ENCODE assay signal across 27 cellular contexts in the genomic region with DNA sequence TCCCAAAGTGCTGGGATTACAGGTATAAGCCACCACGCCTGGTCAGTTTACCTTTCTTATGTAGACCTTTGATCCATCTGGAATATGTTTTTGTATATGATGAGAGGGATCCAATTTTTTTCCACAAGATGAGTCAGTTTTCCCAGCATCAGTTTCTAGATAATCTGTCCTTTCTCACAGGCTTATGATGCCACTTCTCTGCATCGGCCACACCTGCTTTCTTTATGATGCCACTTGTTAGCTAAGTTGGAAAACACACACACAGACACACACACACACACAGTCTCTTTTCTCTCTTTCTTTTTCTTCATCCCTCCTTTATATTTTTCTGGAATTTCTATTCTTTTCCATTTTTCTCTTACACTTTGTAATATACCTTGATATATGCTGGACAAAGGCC.
"Had no signal": no experiment of that assay in that cellular context is flagged by ENCODE, and none has a peak within 500 bp of the region (broad histone marks: within the 10 kb centered on the region; RNA-seq: fewer than 3 reads in every experiment).

No MANE protein-coding gene starts in this region.

- H3K9me3 Mint-ChIP-seq: memory B cell; mesothelial cell of epicardium; naive thymus-derived CD4-positive, alpha-beta T cell; stimulated activated memory B cell treated with anti-CD40 and anti-IgM and Interleukin-4, amounts not matched to agents 10 μg/mL and 1 μg/mL and 100 μg/mL, for 72 hours; type B pancreatic cell had no signal

- H3K9ac ChIP-seq: parathyroid adenoma had no signal

- FAIRE-seq: keratinocyte had no signal

- H3K27me3 Mint-ChIP-seq: progenitor cell of endocrine pancreas; stimulated activated memory B cell treated with anti-CD40 and anti-IgM and Interleukin-4, amounts not matched to agents 10 μg/mL and 1 μg/mL and 100 μg/mL, for 72 hours; type B pancreatic cell had no signal

- H2AFZ ChIP-seq: parathyroid adenoma had no signal

- ATAC-seq: gastrocnemius medialis; naive thymus-derived CD4-positive, alpha-beta T cell; stimulated activated memory B cell treated with anti-CD40 and anti-IgM and Interleukin-4, amounts not matched to agents 10 μg/mL and 1 μg/mL and 100 μg/mL, for 72 hours; stimulated activated naive CD8-positive, alpha-beta T cell treated with anti-CD3 and anti-CD28 coated beads, Interleukin-15, Interleukin-2, amounts not matched to agents 100 U/mL and 50 U/mL, for 24 hours had no signal

- H3K36me3 ChIP-seq: esophagus squamous epithelium, gastrocnemius medialis, right atrium auricular region, sigmoid colon, spleen, tibial artery had no signal

- H3K27ac ChIP-seq: coronary artery, esophagus squamous epithelium, parathyroid adenoma, right atrium auricular region, spleen had no signal

- H3K4me3 ChIP-seq: coronary artery, esophagus squamous epithelium, gastrocnemius medialis, lung, right atrium auricular region, sigmoid colon, skin epidermis, spleen, testis, tibial artery had no signal

- H3K79me2 ChIP-seq: parathyroid adenoma had no signal

- H3K4me1 Mint-ChIP-seq: memory B cell; naive thymus-derived CD4-positive, alpha-beta T cell; stimulated activated memory B cell treated with anti-CD40 and anti-IgM and Interleukin-4, amounts not matched to agents 10 μg/mL and 1 μg/mL and 100 μg/mL, for 72 hours had no signal

- H3K27ac Mint-ChIP-seq: memory B cell; mesothelial cell of epicardium; naive thymus-derived CD4-positive, alpha-beta T cell; progenitor cell of endocrine pancreas; stimulated activated memory B cell treated with anti-CD40 and anti-IgM and Interleukin-4, amounts not matched to agents 10 μg/mL and 1 μg/mL and 100 μg/mL, for 72 hours; type B pancreatic cell had no signal

- H3K4me1 ChIP-seq: parathyroid adenoma, spleen had no signal

- H3K36me3 Mint-ChIP-seq: memory B cell; mesothelial cell of epicardium; naive thymus-derived CD4-positive, alpha-beta T cell; stimulated activated memory B cell treated with anti-CD40 and anti-IgM and Interleukin-4, amounts not matched to agents 10 μg/mL and 1 μg/mL and 100 μg/mL, for 72 hours; type B pancreatic cell had no signal

- H3K4me3 Mint-ChIP-seq: memory B cell; mesothelial cell of epicardium; naive thymus-derived CD4-positive, alpha-beta T cell; stimulated activated memory B cell treated with anti-CD40 and anti-IgM and Interleukin-4, amounts not matched to agents 10 μg/mL and 1 μg/mL and 100 μg/mL, for 72 hours; type B pancreatic cell had no signal

- DNase-seq: dermis blood vessel endothelial cell; effector memory CD4-positive, alpha-beta T cell; erythroblast; esophagus squamous epithelium; foreskin fibroblast; gastrocnemius medialis; head of caudate nucleus; naive thymus-derived CD4-positive, alpha-beta T cell; occipital lobe; sigmoid colon; spleen; stimulated activated CD4-positive, alpha-beta T cell treated with anti-CD3 and anti-CD28 coated beads, Interleukin-4, amount 100 ng/mL, for 4 hours; stimulated activated naive CD8-positive, alpha-beta T cell treated with anti-CD3 and anti-CD28 coated beads, Interleukin-15, Interleukin-2, amounts not matched to agents 100 U/mL and 50 U/mL, for 24 hours; substantia nigra; testis; tibial artery had no signal

- H3K27me3 ChIP-seq: esophagus squamous epithelium, gastrocnemius medialis, right atrium auricular region, sigmoid colon, spleen, testis, tibial artery had no signal

- H3K9me3 ChIP-seq: esophagus squamous epithelium, gastrocnemius medialis, right atrium auricular region, sigmoid colon, spleen, testis, tibial artery had no signal
